In genomic region chr1:210196266-210196665, GRCh38 we compare ENCODE assay signal across 10 cellular contexts. TPM values are rescaled to one million over a fixed set of nuclear protein-coding genes. Genes with fewer than 3 reads are reported as not detected.
DNase-seq lines count a peak whose midpoint lies in the region; TF ChIP-seq lines count a peak whose summit lies in the region.
"Not testable (repeated sequence)": the region's sequence is repeated elsewhere in the genome, so short reads cannot be mapped to it uniquely, and the experiment has no call there.
"Had no signal": no experiment of that assay in that cellular context is flagged by ENCODE, and none has a peak within 500 bp of the region (broad histone marks: within the 10 kb centered on the region; RNA-seq: fewer than 3 reads in every experiment).

No MANE protein-coding gene starts in this region.

- H3K36me3 Mint-ChIP-seq in Caco-2 (ENCODE audit: insufficient read depth, unreplicated experiment): not testable (repeated sequence)

- intact Hi-C loops in Caco-2 (cut with micrococcal nuclease; ENCODE audit: unreplicated experiment): not testable (repeated sequence)

- no CpG with 5 or more reads among the region's 5 CpGs for WGBS in mesendoderm (ENCODE audit: extremely low coverage, insufficient coverage, low lambda C conversion rate)
- no CpG with 5 or more reads among the region's 5 CpGs for WGBS in trophoblast cell (ENCODE audit: extremely low coverage, insufficient coverage, insufficient read length)

- not testable (repeated sequence) for H3K79me2 ChIP-seq in mesendoderm (ENCODE audit: control insufficient read depth, insufficient read depth, low read length); trophoblast cell (ENCODE audit: control insufficient read depth, insufficient read depth, low read length, poor library complexity)

- not testable (repeated sequence) for H3K9ac ChIP-seq in mesendoderm (ENCODE audit: low read length); trophoblast cell (ENCODE audit: low read length)

- not testable (repeated sequence) for H3K4me2 ChIP-seq in mesendoderm (ENCODE audit: low read length); trophoblast cell (ENCODE audit: low read length)

- not testable (repeated sequence) for H2BK120ac ChIP-seq in mesendoderm (ENCODE audit: low read depth, low read length); trophoblast cell (ENCODE audit: insufficient read depth, low read length, poor library complexity)

- H3K27me3 Mint-ChIP-seq in Caco-2 (ENCODE audit: insufficient read depth, unreplicated experiment): not testable (repeated sequence)

- not testable (repeated sequence) for H3K9me3 Mint-ChIP-seq in Caco-2 (ENCODE audit: unreplicated experiment)

- H3K4me3 ChIP-seq in Caco-2 (ENCODE audit: low read depth, low read length); Jurkat, Clone E6-1 (ENCODE audit: low read length); mesendoderm (ENCODE audit: low read length); trophoblast cell (ENCODE audit: low read depth, low read length): not testable (repeated sequence)

- H4K8ac ChIP-seq in mesendoderm (ENCODE audit: low read depth, low read length); trophoblast cell (ENCODE audit: low read depth, low read length): not testable (repeated sequence)

- not testable (repeated sequence) for H4K91ac ChIP-seq in trophoblast cell (ENCODE audit: low read depth, low read length)

- not testable (repeated sequence) for H3K36me3 ChIP-seq in Caco-2 (ENCODE audit: control insufficient read depth, insufficient read depth, low read length); mesendoderm (ENCODE audit: control insufficient read depth, insufficient read depth, low read length); trophoblast cell (ENCODE audit: control insufficient read depth in 1 of 2, insufficient read depth in 2 of 2, low read length in 2 of 2)

- not testable (repeated sequence) for H3K14ac ChIP-seq in trophoblast cell (ENCODE audit: low read length)

- not testable (repeated sequence) for H2AK5ac ChIP-seq in mesendoderm (ENCODE audit: low read length); trophoblast cell (ENCODE audit: low read length)

- not testable (repeated sequence) for H3K27ac ChIP-seq in mesendoderm (ENCODE audit: low read depth, low read length); trophoblast cell (ENCODE audit: low read depth, low read length)

- TF ChIP-seq CTCF in Caco-2 (IDR thresholded peaks at IDR 0.05; ENCODE audit: insufficient read depth in 1 of 2, low read depth in 1 of 2, low read length in 1 of 2, severe bottlenecking in 1 of 2, unreplicated experiment in 1 of 2): not testable (repeated sequence)

- peak overlapping the region; percentile 63 for H3K27ac Mint-ChIP-seq in Caco-2 (ENCODE audit: unreplicated experiment)

- H3K18ac ChIP-seq in mesendoderm (ENCODE audit: low read length); trophoblast cell (ENCODE audit: low read length): not testable (repeated sequence)

- H3K56ac ChIP-seq in mesendoderm (ENCODE audit: low read length): not testable (repeated sequence)

- H2BK12ac ChIP-seq in trophoblast cell (ENCODE audit: low read length): not testable (repeated sequence)

- not testable (repeated sequence) for H3K23ac ChIP-seq in mesendoderm (ENCODE audit: low read length); trophoblast cell (ENCODE audit: low read length)

- peaks cover 26% of the 10 kb centered on the region for H3K9me3 ChIP-seq in Caco-2
- not testable (repeated sequence) for H3K9me3 ChIP-seq in trophoblast cell (ENCODE audit: insufficient read depth, low read depth, low read length)

- H2BK15ac ChIP-seq in mesendoderm (replicated peaks; ENCODE audit: low read depth): not testable (repeated sequence)

- H3K4ac ChIP-seq in mesendoderm (ENCODE audit: low read depth, low read length); trophoblast cell (ENCODE audit: low read depth, low read length): not testable (repeated sequence)

- POLR2A ChIA-PET in Caco-2 (lab: Charles Lee): not testable (repeated sequence)

- H4K12ac ChIP-seq in trophoblast cell (ENCODE audit: low read depth, low read length): not testable (repeated sequence)

- not testable (repeated sequence) for H4K5ac ChIP-seq in mesendoderm (ENCODE audit: low read length)

- not testable (repeated sequence) for H2AFZ ChIP-seq in trophoblast cell (ENCODE audit: insufficient read depth, low read length, poor library complexity)

- H3K4me1 ChIP-seq in Caco-2; mesendoderm (ENCODE audit: control insufficient read depth, low read depth, low read length); trophoblast cell (ENCODE audit: control insufficient read depth in 1 of 2, insufficient read depth in 2 of 2, low read length in 2 of 2): not testable (repeated sequence)

- CTCF ChIA-PET in Caco-2 (lab: Charles Lee): not testable (repeated sequence)

- not testable (repeated sequence) for H3K79me1 ChIP-seq in mesendoderm (ENCODE audit: low read length); trophoblast cell (ENCODE audit: low read length)

- BruUV-seq in Caco-2 (replicated peaks; lab: Mats Ljungman, UMichigan): not testable (repeated sequence)

- DNase-seq in Caco-2: peak in 1 of 2 experiments; percentile 24
- peak; percentile 8 for DNase-seq in ELF-1 (ENCODE audit: low read depth, low spot score)
- peak; percentile 11 for DNase-seq in Jurkat, Clone E6-1 (ENCODE audit: low read depth, low spot score)
- DNase-seq in mesendoderm: peak; percentile 6
- DNase-seq in trophoblast cell: peak; percentile 79 to 91

- not testable (repeated sequence) for H3K27me3 ChIP-seq in Caco-2 (replicated peaks; ENCODE audit: control insufficient read depth, insufficient read depth, low read length); mesendoderm (ENCODE audit: insufficient read depth, low read length, poor library complexity); trophoblast cell (ENCODE audit: insufficient read depth, low read length)

- not testable (repeated sequence) for H2BK5ac ChIP-seq in mesendoderm (ENCODE audit: low read length); trophoblast cell (ENCODE audit: low read depth, low read length, poor library complexity)

- H3K4me3 Mint-ChIP-seq in Caco-2 (ENCODE audit: unreplicated experiment): not testable (repeated sequence)

- not testable (repeated sequence) for H3K4me1 Mint-ChIP-seq in Caco-2 (ENCODE audit: low read depth, unreplicated experiment)

RNA-seq across cellular contexts. Expression of gene SERTAD4, which starts 36.3 kb away (rescaled TPM):
- total RNA-seq in Caco-2 (2022): 2.8 and 3.6 TPM in 2 replicates
- polyA plus RNA-seq in Jurkat, Clone E6-1 (2012; ENCODE audit: insufficient read depth, insufficient read length): not detected
- polyA plus RNA-seq in mesendoderm (2013, experiment 1 of 2): 24.6 TPM
- polyA plus RNA-seq in mesendoderm (2013, experiment 2 of 2): 23.7 TPM
- polyA plus RNA-seq in trophoblast cell (2013): 22.0 and 22.1 TPM in 2 replicates
- total RNA-seq: CD4-positive, alpha-beta memory T cell; CD4-positive, CD25-positive, alpha-beta regulatory T cell; CD8-positive, alpha-beta memory T cell; GM12878 had no signal
- polyA plus RNA-seq: CD14-positive monocyte; CD4-positive, alpha-beta memory T cell; CD4-positive, CD25-positive, alpha-beta regulatory T cell; CD8-positive, alpha-beta memory T cell; GM12878 had no signal
